ENCODE assay signal across 15 cellular contexts in the genomic region with DNA sequence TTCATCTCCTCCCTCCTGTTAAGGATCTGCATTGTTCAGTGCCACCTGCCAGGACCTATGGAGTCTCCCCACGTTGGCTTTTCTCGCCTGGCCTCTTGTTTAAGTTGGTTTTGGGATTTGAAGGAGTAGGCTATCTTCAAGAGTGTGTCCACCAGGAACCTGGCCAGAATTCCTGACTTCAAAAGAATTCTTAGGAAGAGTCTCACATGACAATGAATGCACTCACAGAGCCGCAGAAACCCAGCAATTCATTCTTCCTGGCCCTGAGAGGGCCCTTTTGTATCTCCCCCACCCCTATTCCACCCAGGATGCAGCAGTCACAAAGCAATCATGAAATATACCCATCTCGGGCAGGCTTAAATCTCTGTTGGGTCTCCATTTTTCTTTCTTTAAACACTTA.
DNase-seq lines count a peak whose midpoint lies in the region; TF ChIP-seq lines count a peak whose summit lies in the region.
"Had no signal": no experiment of that assay in that cellular context is flagged by ENCODE, and none has a peak within 500 bp of the region (broad histone marks: within the 10 kb centered on the region; RNA-seq: fewer than 3 reads in every experiment).

No MANE protein-coding gene starts in this region.

- intact Hi-C loops in mammary epithelial cell (cut with micrococcal nuclease) (no loop called here), breast epithelium (cut with DNase I; ENCODE audit: low total_unique reads) (no loop called here)

- no peaks in the 10 kb centered on the region for H4K20me1 ChIP-seq in mammary epithelial cell (ENCODE audit: insufficient read depth, low read length)
- H4K20me1 ChIP-seq: BLaER1 had no signal

- no TSS peak for BruUV-seq in mammary epithelial cell (replicated peaks; lab: Mats Ljungman, UMichigan)

- no peaks in the 10 kb centered on the region for H3K79me2 ChIP-seq in mammary epithelial cell (ENCODE audit: insufficient read depth, low read length)

- in situ Hi-C loops in mammary epithelial cell (cut with MboI; ENCODE audit: low sequenced_read_pairs in 2 of 2): no loop called here
- in situ Hi-C loops in SK-MEL-5 (cut with HindIII; ENCODE audit: low pct_unique_long_range_greater_than_20kb, low sequenced_read_pairs): no loop called here

- no peak overlapping the region for H3K9ac ChIP-seq in mammary epithelial cell (ENCODE audit: insufficient read depth, low read length)
- H3K9ac ChIP-seq: BLaER1 had no signal

- TF ChIP-seq POLR2A in breast epithelium (IDR thresholded peaks at IDR 0.05): no peak

- H3K27me3 ChIP-seq in mammary epithelial cell (ENCODE audit: insufficient read depth, low read length) (no peaks in the 10 kb centered on the region), breast epithelium (no peaks in the 10 kb centered on the region)
- H3K27me3 ChIP-seq: BLaER1 had no signal

- CTCF ChIA-PET in mammary epithelial cell (lab: Charles Lee; ENCODE audit: low non-redundant PET): no interaction called here

- H3K9me3 ChIP-seq in mammary epithelial cell (replicated peaks; ENCODE audit: insufficient read depth, low read length): no peaks in the 10 kb centered on the region
- H3K9me3 ChIP-seq in breast epithelium: no peaks in the 10 kb centered on the region
- H3K9me3 ChIP-seq: BLaER1 had no signal

- dilution Hi-C loops in mammary epithelial cell (cut with HindIII; ENCODE audit: low sequenced_read_pairs): no loop called here

- TF ChIP-seq CTCF in mammary epithelial cell (conservative IDR thresholded peaks at IDR 0.05 in 1 of 2, IDR thresholded peaks at IDR 0.05 in 1 of 2; ENCODE audit: extremely low read depth in 1 of 2, insufficient read depth in 1 of 2, low read depth in 1 of 2, low read length in 2 of 2): no peak
- TF ChIP-seq CTCF in breast epithelium (IDR thresholded peaks at IDR 0.05): no peak
- no peak for TF ChIP-seq CTCF in fibroblast of the aortic adventitia (IDR thresholded peaks at IDR 0.05; ENCODE audit: insufficient read depth, low read length)
- TF ChIP-seq CTCF in GM20000 (IDR thresholded peaks at IDR 0.05; ENCODE audit: extremely low read depth, missing control alignments): no peak

- H3K27ac ChIP-seq in mammary epithelial cell (ENCODE audit: insufficient read depth, low read depth, low read length) (no peak overlapping the region), breast epithelium (no peak overlapping the region)
- H3K27ac ChIP-seq: BLaER1 had no signal

- H3K4me3 ChIP-seq in mammary epithelial cell (replicated peaks in 1 of 3; ENCODE audit: insufficient read depth in 1 of 3, low read depth in 2 of 3, low read length in 3 of 3) (no peak overlapping the region), breast epithelium (no peak overlapping the region), fibroblast of the aortic adventitia (ENCODE audit: low read depth, low read length) (no peak overlapping the region)
- H3K4me3 ChIP-seq: BLaER1, GM12878 had no signal

- H2AFZ ChIP-seq in mammary epithelial cell (ENCODE audit: low read depth, low read length): peak overlapping the region; percentile 32

- 34% methylated on average over 4 of the region's 4 CpGs for WGBS in mammary epithelial cell (ENCODE audit: low coverage, missing lambda C conversion rate)

- DNase-seq in mammary epithelial cell (no peak), breast epithelium (ENCODE audit: low spot score in 2 of 2) (no peak), SK-MEL-5 (ENCODE audit: low read depth, low spot score) (peak; percentile 82), fibroblast of the aortic adventitia (ENCODE audit: low read depth) (peak; percentile 30), T-helper 2 cell (no peak), GM20000 (ENCODE audit: low spot score) (no peak)
- DNase-seq in activated CD4-positive, alpha-beta T cell treated with anti-CD3 and anti-CD28 coated beads, Interleukin-2, amount 50 U/mL, for 4 hours: no peak
- DNase-seq: 8988T; AML-193; CD8-positive, alpha-beta memory T cell; DMS 273 treated with DMSO at 0.1 percent for 48 hours; HCEC 1CT; HFFc6 had no signal

- H3K36me3 ChIP-seq in mammary epithelial cell (ENCODE audit: insufficient read depth, low read length) (no peaks in the 10 kb centered on the region), breast epithelium (no peaks in the 10 kb centered on the region)
- H3K36me3 ChIP-seq: BLaER1 had no signal

- no peak overlapping the region for H3K4me2 ChIP-seq in mammary epithelial cell (ENCODE audit: insufficient read depth, low read depth, low read length)
- H3K4me2 ChIP-seq: BLaER1 had no signal

- H3K4me1 ChIP-seq in mammary epithelial cell (ENCODE audit: insufficient read depth, low read length) (no peaks in the 10 kb centered on the region), breast epithelium (no peaks in the 10 kb centered on the region)
- H3K4me1 ChIP-seq: BLaER1 had no signal

Comparison
In these comparisons a context has a peak if more than half of its experiments do, and no peak if none do; other contexts are left out.
1. DNase-seq: peak in SK-MEL-5 (single experiment) and fibroblast of the aortic adventitia (single experiment); none in mammary epithelial cell (single experiment), breast epithelium (0 of 2), activated CD4-positive, alpha-beta T cell treated with anti-CD3 and anti-CD28 coated beads, Interleukin-2, amount 50 U/mL, for 4 hours (0 of 2), T-helper 2 cell (0 of 5) and GM20000 (single experiment).